Comparison of ENCODE assay signal across 1 cellular context in the genomic region with DNA sequence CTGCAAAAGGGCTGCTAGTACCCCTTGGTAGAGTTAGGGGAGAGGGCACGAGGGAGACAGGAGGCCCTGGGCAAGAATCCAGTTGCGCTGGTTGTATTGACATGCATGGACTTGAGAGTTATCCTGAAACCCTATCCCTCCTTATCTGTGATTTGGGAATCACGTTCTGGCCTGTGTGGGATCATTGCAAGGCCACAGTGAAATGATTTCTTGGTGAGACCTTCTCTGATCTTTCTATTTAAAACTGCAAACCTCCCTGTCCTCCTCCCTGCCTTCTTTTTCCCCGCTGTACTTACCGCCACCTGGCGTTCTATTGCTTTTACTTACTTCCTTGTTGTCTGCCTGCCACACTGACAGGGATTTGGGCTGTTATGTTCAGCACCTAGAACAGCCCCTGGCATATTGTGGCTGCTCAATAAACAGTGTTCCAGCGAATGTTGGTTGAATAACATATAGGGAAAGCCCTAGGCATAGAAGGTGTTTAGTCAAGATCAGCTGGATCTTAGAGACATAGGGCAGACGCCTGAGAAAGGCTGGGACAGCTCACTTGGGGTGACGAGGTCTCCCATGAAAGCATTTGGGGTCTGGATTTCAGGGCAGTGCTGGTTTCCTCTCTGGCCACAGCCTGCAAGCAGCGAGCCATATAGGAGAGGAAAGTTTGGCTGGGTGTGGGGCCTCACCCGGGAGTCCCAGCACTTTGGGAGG.
A peak's percentile ranks its signal among the peaks of the same experiment; 100 is the strongest.
TF ChIP-seq lines count a peak whose summit lies in the region.

No MANE protein-coding gene starts in this region.

TF ChIP-seq in K562, 482 proteins besides CTCF, POLR2A, EP300 and RAD21 (continued from another document):
- TF ChIP-seq SMC3 (conservative IDR thresholded peaks at IDR 0.05; ENCODE audit: insufficient read depth, low read depth, low read length) (peak; percentile 81), XRCC5 (IDR thresholded peaks at IDR 0.05; ENCODE audit: low read depth, low read length) (peak; percentile 40; the same call in 1 of the 2 replicates), MIER1 (IDR thresholded peaks at IDR 0.05; ENCODE audit: low read depth) (peak; percentile 82), EHMT2 (IDR thresholded peaks at IDR 0.05) (peak; percentile 90), ZNF41 (CRISPR knock-in tag; conservative IDR thresholded peaks at IDR 0.05) (no peak), SRF (CRISPR knock-in tag; IDR thresholded peaks at IDR 0.05) (peak in 1 of 2 experiments; percentile 71; a peak in 1 of 4 replicates), FOXK2 (conservative IDR thresholded peaks at IDR 0.05 in 1 of 2, IDR thresholded peaks at IDR 0.05 in 1 of 2; ENCODE audit: low read depth in 2 of 2) (peak; percentile 32 to 63; a peak in 3 of 4 replicates), SP1 (CRISPR knock-in tag; IDR thresholded peaks at IDR 0.05) (0 out of 2 replicates have a peak, but pooled peaks have one; percentile 22), TARDBP (IDR thresholded peaks at IDR 0.05) (0 out of 2 replicates have a peak, but pooled peaks have one; percentile 46), DNMT1 (IDR thresholded peaks at IDR 0.05) (no peak), ELF4 (CRISPR knock-in tag; IDR thresholded peaks at IDR 0.05) (peak; percentile 13; the same call in 1 of the 2 replicates), GABPB2 (CRISPR knock-in tag; conservative IDR thresholded peaks at IDR 0.05) (0 out of 2 replicates have a peak, but pooled peaks have one; percentile 48), PYGO2 (tag; IDR thresholded peaks at IDR 0.05) (no peak)
- TF ChIP-seq, protein P1, sequence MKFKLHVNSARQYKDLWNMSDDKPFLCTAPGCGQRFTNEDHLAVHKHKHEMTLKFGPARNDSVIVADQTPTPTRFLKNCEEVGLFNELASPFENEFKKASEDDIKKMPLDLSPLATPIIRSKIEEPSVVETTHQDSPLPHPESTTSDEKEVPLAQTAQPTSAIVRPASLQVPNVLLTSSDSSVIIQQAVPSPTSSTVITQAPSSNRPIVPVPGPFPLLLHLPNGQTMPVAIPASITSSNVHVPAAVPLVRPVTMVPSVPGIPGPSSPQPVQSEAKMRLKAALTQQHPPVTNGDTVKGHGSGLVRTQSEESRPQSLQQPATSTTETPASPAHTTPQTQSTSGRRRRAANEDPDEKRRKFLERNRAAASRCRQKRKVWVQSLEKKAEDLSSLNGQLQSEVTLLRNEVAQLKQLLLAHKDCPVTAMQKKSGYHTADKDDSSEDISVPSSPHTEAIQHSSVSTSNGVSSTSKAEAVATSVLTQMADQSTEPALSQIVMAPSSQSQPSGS (CRISPR knock-in tag; IDR thresholded peaks at IDR 0.05): no peak
